In the genomic region with DNA sequence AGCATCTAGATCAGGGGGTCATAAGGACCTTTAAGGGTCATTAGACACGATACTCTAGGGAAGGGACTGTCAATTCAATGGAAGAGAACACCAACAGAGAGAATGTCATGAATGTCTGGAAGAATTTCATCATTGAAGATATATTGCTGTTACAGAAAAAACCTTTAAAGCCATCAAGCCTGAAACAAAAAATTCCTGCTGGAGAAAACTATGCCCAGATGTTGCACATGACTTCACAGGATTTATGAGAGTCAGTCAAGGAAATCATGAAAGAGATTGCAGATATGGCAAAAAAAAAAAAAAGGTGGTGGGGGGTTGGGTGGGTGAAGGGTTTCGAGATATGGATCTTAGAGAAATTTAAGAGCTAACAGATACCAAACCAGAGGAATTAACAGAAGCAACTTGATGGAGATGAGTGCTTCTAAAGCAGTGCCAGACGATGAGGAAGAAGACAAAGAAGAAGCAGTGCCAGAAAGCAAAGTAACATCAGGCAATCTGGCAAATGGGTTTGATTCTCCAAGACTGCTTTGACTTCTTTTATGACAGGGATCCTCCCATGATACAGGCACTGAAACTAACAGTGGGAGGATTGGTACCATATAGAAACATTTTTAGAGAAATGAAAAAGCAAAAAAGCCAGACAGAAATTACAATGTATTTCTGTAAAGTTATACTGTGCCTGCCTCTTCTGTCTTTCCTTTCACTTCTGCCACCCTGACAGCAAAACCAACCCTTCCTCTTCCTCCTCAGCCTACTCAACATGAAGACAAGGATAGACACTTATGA, we compare ENCODE assay signal across 1 cellular context.
TF ChIP-seq lines count a peak whose summit lies in the region.

No MANE protein-coding gene starts in this region.

TF ChIP-seq in WTC11, 78 proteins besides CTCF, POLR2A, EP300 and RAD21 (continued from another document):
- no peak for TF ChIP-seq FOXK1 (CRISPR knock-in tag; IDR thresholded peaks at IDR 0.05)
- TF ChIP-seq, protein P1, sequence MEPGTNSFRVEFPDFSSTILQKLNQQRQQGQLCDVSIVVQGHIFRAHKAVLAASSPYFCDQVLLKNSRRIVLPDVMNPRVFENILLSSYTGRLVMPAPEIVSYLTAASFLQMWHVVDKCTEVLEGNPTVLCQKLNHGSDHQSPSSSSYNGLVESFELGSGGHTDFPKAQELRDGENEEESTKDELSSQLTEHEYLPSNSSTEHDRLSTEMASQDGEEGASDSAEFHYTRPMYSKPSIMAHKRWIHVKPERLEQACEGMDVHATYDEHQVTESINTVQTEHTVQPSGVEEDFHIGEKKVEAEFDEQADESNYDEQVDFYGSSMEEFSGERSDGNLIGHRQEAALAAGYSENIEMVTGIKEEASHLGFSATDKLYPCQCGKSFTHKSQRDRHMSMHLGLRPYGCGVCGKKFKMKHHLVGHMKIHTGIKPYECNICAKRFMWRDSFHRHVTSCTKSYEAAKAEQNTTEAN (CRISPR knock-in tag; IDR thresholded peaks at IDR 0.05): no peak
